Comparison of ENCODE assay signal across 8 cellular contexts in the genomic region with DNA sequence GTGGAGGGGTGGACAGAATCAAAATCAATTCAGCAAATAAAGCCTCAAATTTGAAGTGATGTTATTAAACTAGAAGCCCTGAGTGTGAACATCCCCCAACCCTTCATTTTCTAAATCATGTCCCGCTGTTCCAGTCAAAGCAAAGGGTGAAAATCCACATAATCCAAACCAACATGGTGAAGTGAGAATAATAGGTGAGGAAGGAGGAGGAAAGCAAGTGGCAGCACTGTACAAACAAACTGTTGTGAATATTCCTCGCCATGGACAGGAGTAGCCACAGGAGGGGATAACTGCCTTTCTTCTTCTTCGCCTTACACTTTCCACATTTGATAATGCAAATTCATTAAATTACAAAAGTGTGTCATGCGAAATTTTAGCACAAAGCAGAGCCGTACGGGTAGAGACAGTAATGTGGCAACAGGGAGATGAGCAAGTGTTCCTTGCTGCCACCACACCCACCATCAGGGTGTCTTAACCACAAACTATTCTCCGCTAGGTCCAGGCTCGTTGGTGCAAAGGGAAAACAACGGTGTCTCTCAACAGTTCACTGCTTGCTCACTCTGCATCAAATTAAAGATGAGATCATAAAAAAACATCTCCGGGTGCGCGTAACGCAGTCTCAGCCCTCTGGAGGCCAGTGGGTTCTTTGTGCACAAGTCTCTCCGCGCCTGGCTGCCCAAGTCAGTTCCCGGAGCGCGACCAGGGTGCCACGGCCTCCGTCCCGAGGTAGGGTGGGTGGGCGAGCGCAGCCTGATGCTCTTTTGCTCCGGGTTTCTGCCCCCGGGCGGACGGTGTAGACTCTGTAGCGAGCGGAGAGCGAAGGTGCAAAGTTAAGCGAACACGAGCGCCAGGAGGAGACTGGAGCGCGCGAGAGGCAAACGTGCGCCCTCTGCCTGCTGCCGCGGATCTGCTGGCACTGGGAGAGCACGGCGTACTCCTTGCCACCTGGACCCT. TPM values are rescaled to one million over a fixed set of nuclear protein-coding genes. Genes with fewer than 3 reads are reported as not detected.
DNase-seq lines count a peak whose midpoint lies in the region; ATAC-seq and TF ChIP-seq lines count a peak whose summit lies in the region.

No MANE protein-coding gene starts in this region.

- H3K4me3 ChIP-seq in H7 (ENCODE audit: insufficient read depth, low read depth, low read length) = peak overlapping the region; percentile 46
- no peak overlapping the region for H3K4me3 ChIP-seq in naive thymus-derived CD4-positive, alpha-beta T cell (ENCODE audit: low read length)
- peak overlapping the region; percentile 57 for H3K4me3 ChIP-seq in urinary bladder (ENCODE audit: low read depth, low read length)

- H3K36me3 ChIP-seq in H7 (replicated peaks; ENCODE audit: control insufficient read depth, insufficient read depth, low read length) (no peaks in the 10 kb centered on the region), urinary bladder (ENCODE audit: insufficient read depth) (no peaks in the 10 kb centered on the region)
- no peaks in the 10 kb centered on the region for H3K36me3 ChIP-seq in naive thymus-derived CD4-positive, alpha-beta T cell (ENCODE audit: control insufficient read depth in 2 of 3, insufficient read depth in 3 of 3, low read length in 3 of 3)

- CTCF ChIA-PET in naive thymus-derived CD4-positive, alpha-beta T cell (lab: Charles Lee) = interaction anchor here (0.6 kb wide), 1 partner anchor 88 kb away, joined by 3 read pairs; no protein-coding TSS in a partner anchor

- peak; percentile 64 for ATAC-seq in naive thymus-derived CD4-positive, alpha-beta T cell

- DNase-seq in H7 (peak; percentile 72), NCI-H1092 (lab: John Stamatoyannopoulos, UW) (peak; percentile 32), fibroblast of the conjunctiva (ENCODE audit: low read depth) (peak; percentile 9), NCI-H2029 treated with DMSO at 0.1 percent for 48 hours (lab: John Stamatoyannopoulos, UW) (no peak)
- DNase-seq in activated T-cell treated with anti-CD3 and anti-CD28 coated beads, Interleukin-2, amount 50 U/mL, for 24 hours = peak; percentile 48
- peak in 6 of 9 donors; percentile 6 to 31 (median 11) for DNase-seq in naive thymus-derived CD4-positive, alpha-beta T cell

- peak overlapping the region; percentile 66 for H3K4me3 Mint-ChIP-seq in activated T-cell treated with anti-CD3 and anti-CD28 coated beads, Interleukin-2, amount 50 U/mL, for 24 hours
- H3K4me3 Mint-ChIP-seq in naive thymus-derived CD4-positive, alpha-beta T cell = peak overlapping the region in 8 of 10 donors; percentile 23 to 74 (median 54)

- H3K9me3 Mint-ChIP-seq in activated T-cell treated with anti-CD3 and anti-CD28 coated beads, Interleukin-2, amount 50 U/mL, for 24 hours = peaks cover 3% of the 10 kb centered on the region
- no peaks in the 10 kb centered on the region for H3K9me3 Mint-ChIP-seq in naive thymus-derived CD4-positive, alpha-beta T cell

- H3K4me1 ChIP-seq in naive thymus-derived CD4-positive, alpha-beta T cell (ENCODE audit: control insufficient read depth in 2 of 2, insufficient read depth in 2 of 2, low read length in 2 of 2) = no peaks in the 10 kb centered on the region
- no peaks in the 10 kb centered on the region for H3K4me1 ChIP-seq in urinary bladder (ENCODE audit: insufficient read depth)

- peaks cover 8% of the 10 kb centered on the region for H3K4me1 Mint-ChIP-seq in activated T-cell treated with anti-CD3 and anti-CD28 coated beads, Interleukin-2, amount 50 U/mL, for 24 hours (ENCODE audit: low read depth)
- peaks cover 0 to 7% (median 5%) of the 10 kb centered on the region in 7 donors for H3K4me1 Mint-ChIP-seq in naive thymus-derived CD4-positive, alpha-beta T cell

- peak; percentile 61 for TF ChIP-seq CTCF in GM12874 (IDR thresholded peaks at IDR 0.05; ENCODE audit: insufficient read depth, low read depth, low read length)

- H3K27me3 Mint-ChIP-seq in activated T-cell treated with anti-CD3 and anti-CD28 coated beads, Interleukin-2, amount 50 U/mL, for 24 hours = peaks cover 18% of the 10 kb centered on the region
- peaks cover 15 to 25% (median 18%) of the 10 kb centered on the region in 5 donors for H3K27me3 Mint-ChIP-seq in naive thymus-derived CD4-positive, alpha-beta T cell

- POLR2A ChIA-PET in naive thymus-derived CD4-positive, alpha-beta T cell (lab: Charles Lee) = no interaction called here

- no peak overlapping the region for H3K27ac ChIP-seq in naive thymus-derived CD4-positive, alpha-beta T cell (ENCODE audit: low read depth, low read length)
- H3K27ac ChIP-seq in urinary bladder (ENCODE audit: low read depth) = peak overlapping the region; percentile 77

- intact Hi-C loops in naive thymus-derived CD4-positive, alpha-beta T cell (cut with micrococcal nuclease) = loop anchor here in 1 of 2 donors (1.0 kb wide), 2 partner anchors 895 to 911 kb away; no protein-coding TSS in a partner anchor

- H3K27me3 ChIP-seq in H7 (ENCODE audit: control insufficient read depth, insufficient read depth, low read length) = peaks cover 14% of the 10 kb centered on the region
- H3K27me3 ChIP-seq in naive thymus-derived CD4-positive, alpha-beta T cell (ENCODE audit: control insufficient read depth in 2 of 2, insufficient read depth in 2 of 2, low read length in 2 of 2) = peaks cover 0 to 5% of the 10 kb centered on the region in 2 donors

- H3K27ac Mint-ChIP-seq in activated T-cell treated with anti-CD3 and anti-CD28 coated beads, Interleukin-2, amount 50 U/mL, for 24 hours = no peak overlapping the region
- H3K27ac Mint-ChIP-seq in naive thymus-derived CD4-positive, alpha-beta T cell = no peak overlapping the region

- no peaks in the 10 kb centered on the region for H3K9me3 ChIP-seq in naive thymus-derived CD4-positive, alpha-beta T cell (ENCODE audit: control insufficient read depth in 2 of 3, low read length in 3 of 3)

- H3K36me3 Mint-ChIP-seq in activated T-cell treated with anti-CD3 and anti-CD28 coated beads, Interleukin-2, amount 50 U/mL, for 24 hours (ENCODE audit: low read depth) = no peaks in the 10 kb centered on the region
- H3K36me3 Mint-ChIP-seq in naive thymus-derived CD4-positive, alpha-beta T cell = no peaks in the 10 kb centered on the region

- 8% methylated on average over 42 of the region's 42 CpGs for WGBS in urinary bladder

RNA-seq across cellular contexts. Expression of gene EPHA3, which starts 6.7 kb away (rescaled TPM):
- 0.31 and 0.33 TPM in 2 replicates for total RNA-seq in H7 (2014; rRNA removed; shearing (Covaris generic))
- total RNA-seq in naive thymus-derived CD4-positive, alpha-beta T cell = not detected
- not detected for polyA plus RNA-seq in naive thymus-derived CD4-positive, alpha-beta T cell
- total RNA-seq in urinary bladder = 158 TPM
- polyA plus RNA-seq in urinary bladder = 13.6 TPM

Comparison
In these comparisons a context has a peak if more than half of its experiments do, and no peak if none do; other contexts are left out.
1. RNA of gene EPHA3, which starts 6.7 kb away (total RNA-seq): 158 TPM in urinary bladder (single experiment); 0.31 to 0.33 TPM in H7 and not detected in naive thymus-derived CD4-positive, alpha-beta T cell; every median in the first group is over 100 times any median in the second.